In the genomic region with DNA sequence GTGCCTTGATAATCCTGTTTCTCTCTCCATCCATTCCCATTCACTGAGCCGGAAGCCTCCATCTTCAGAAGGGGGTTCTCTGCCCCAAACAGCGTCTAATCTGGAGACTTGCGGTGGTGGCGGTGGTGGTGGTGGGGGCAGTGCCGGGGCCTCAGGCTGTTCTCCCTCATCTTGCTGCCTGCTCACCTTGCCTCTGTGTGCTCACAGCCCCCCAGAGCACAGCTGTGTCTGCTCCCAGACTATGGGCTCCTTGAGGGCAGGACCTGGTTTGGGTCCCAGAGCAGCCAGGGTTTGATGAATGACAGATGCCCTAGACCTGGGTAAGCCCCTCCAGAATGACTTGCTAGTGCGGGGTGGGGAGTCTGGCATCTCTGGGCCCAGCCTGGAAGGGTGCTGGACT, we compare ENCODE assay signal across 8 cellular contexts.
DNase-seq lines count a peak whose midpoint lies in the region; ATAC-seq and TF ChIP-seq lines count a peak whose summit lies in the region.
"Had no signal": no experiment of that assay in that cellular context is flagged by ENCODE, and none has a peak within 500 bp of the region (broad histone marks: within the 10 kb centered on the region; RNA-seq: fewer than 3 reads in every experiment).

No MANE protein-coding gene starts in this region.

- no peak overlapping the region; the same call in 1 of the 2 replicates for H3K9ac ChIP-seq in OCI-LY1 (ENCODE audit: low read length)

- H3K36me3 Mint-ChIP-seq in dendritic cell treated with granulocyte-macrophage colony-stimulating factor and Interleukin-4, amounts not matched to agents 40 ng/mL and 50 ng/mL, for 4 days (ENCODE audit: low read depth): peaks cover 39% of the 10 kb centered on the region

- H3K9me2 ChIP-seq in DOHH2 (replicated peaks; ENCODE audit: control insufficient read depth, low read length) (no peaks in the 10 kb centered on the region), OCI-LY1 (ENCODE audit: low read depth, low read length) (no peaks in the 10 kb centered on the region)

- H3K27ac Mint-ChIP-seq in dendritic cell treated with granulocyte-macrophage colony-stimulating factor and Interleukin-4, amounts not matched to agents 40 ng/mL and 50 ng/mL, for 4 days: peak overlapping the region; percentile 92

- H3K36me3 ChIP-seq in DOHH2 (ENCODE audit: control insufficient read depth, low read length) (no peaks in the 10 kb centered on the region), OCI-LY1 (ENCODE audit: insufficient read depth, low read length) (no peaks in the 10 kb centered on the region)

- H3K4me3 ChIP-seq in DOHH2 (ENCODE audit: low read length) (peak overlapping the region; percentile 86), OCI-LY1 (ENCODE audit: low read depth, low read length, poor library complexity, severe bottlenecking) (peak overlapping the region; percentile 47), skin epidermis (peak overlapping the region in 3 of 7 experiments; percentile 23 to 42 (median 32))

- H3K4me2 ChIP-seq in DOHH2 (ENCODE audit: low read length) (peak overlapping the region; percentile 100), OCI-LY1 (ENCODE audit: low read length) (peak overlapping the region; percentile 57; the same call in 1 of the 2 replicates)

- no peaks in the 10 kb centered on the region for H3K27me3 ChIP-seq in DOHH2 (ENCODE audit: control insufficient read depth, low read length)
- H3K27me3 ChIP-seq in OCI-LY1 (ENCODE audit: insufficient read depth, low read length): no peaks in the 10 kb centered on the region; the same call in 1 of the 2 replicates

- DNase-seq in HEK293T (ENCODE audit: extremely low spot score): no peak
- no peak for DNase-seq in ecto neural progenitor cell (ENCODE audit: low spot score)
- DNase-seq: NCI-H748 treated with DMSO at 0.1 percent for 48 hours had no signal

- H3F3A ChIP-seq in DOHH2 (ENCODE audit: control insufficient read depth, insufficient read depth) (no peaks in the 10 kb centered on the region), OCI-LY1 (ENCODE audit: insufficient read depth, low read length) (no peaks in the 10 kb centered on the region)

- CTCF ChIA-PET in HEK293T (lab: Yijun Ruan, JAX): interaction anchor here (1.0 to 1.1 kb wide), 2 partner anchors 20 to 549 kb away, joined by 3 read pairs; no protein-coding TSS in a partner anchor

- POLR2A ChIA-PET in HEK293T (lab: Yijun Ruan, JAX): no interaction called here

- peaks cover 100% of the 10 kb centered on the region for H3K4me1 Mint-ChIP-seq in dendritic cell treated with granulocyte-macrophage colony-stimulating factor and Interleukin-4, amounts not matched to agents 40 ng/mL and 50 ng/mL, for 4 days (ENCODE audit: low read depth)

- ATAC-seq in HG02852 (IDR thresholded peaks at IDR 0.05; ENCODE audit: unreplicated experiment): no peak

- H2AFZ ChIP-seq in OCI-LY1 (ENCODE audit: low read length): no peak overlapping the region

- H3K4me1 ChIP-seq in DOHH2 (ENCODE audit: control insufficient read depth, low read length): peaks cover 23% of the 10 kb centered on the region
- H3K4me1 ChIP-seq in OCI-LY1 (ENCODE audit: insufficient read depth, low read length, severe bottlenecking): peaks cover 19% of the 10 kb centered on the region

- no peaks in the 10 kb centered on the region for H3K9me3 ChIP-seq in DOHH2 (ENCODE audit: control insufficient read depth, insufficient read depth, low read length)
- H3K9me3 ChIP-seq in OCI-LY1 (ENCODE audit: low read length): no peaks in the 10 kb centered on the region

- intact Hi-C loops in dendritic cell treated with granulocyte-macrophage colony-stimulating factor and Interleukin-4, amounts not matched to agents 40 ng/mL and 50 ng/mL, for 4 days (cut with micrococcal nuclease): no loop called here

- no peaks in the 10 kb centered on the region for H3K9me3 Mint-ChIP-seq in dendritic cell treated with granulocyte-macrophage colony-stimulating factor and Interleukin-4, amounts not matched to agents 40 ng/mL and 50 ng/mL, for 4 days

- H3K27me3 Mint-ChIP-seq in dendritic cell treated with granulocyte-macrophage colony-stimulating factor and Interleukin-4, amounts not matched to agents 40 ng/mL and 50 ng/mL, for 4 days: no peaks in the 10 kb centered on the region

- H3K27ac ChIP-seq in DOHH2 (ENCODE audit: low read depth, low read length) (0 out of 2 replicates have a peak overlapping the region, but pooled peaks have one; percentile 38), OCI-LY1 (ENCODE audit: low read depth, low read length, poor library complexity, severe bottlenecking) (no peak overlapping the region), skin epidermis (peak overlapping the region in 19 of 21 experiments; percentile 7 to 96 (median 82))

- H4K20me1 ChIP-seq in DOHH2 (ENCODE audit: control insufficient read depth, insufficient read depth, low read depth, low read length): no peaks in the 10 kb centered on the region
- no peaks in the 10 kb centered on the region for H4K20me1 ChIP-seq in OCI-LY1 (ENCODE audit: insufficient read depth, low read length)

- TF ChIP-seq CTCF in DOHH2 (IDR thresholded peaks at IDR 0.05; ENCODE audit: low read depth, low read length, poor library complexity, severe bottlenecking) (no peak), OCI-LY1 (IDR thresholded peaks at IDR 0.05; ENCODE audit: low read length) (no peak)

- H3K79me2 ChIP-seq in DOHH2 (ENCODE audit: control insufficient read depth, low read length): peaks cover 6% of the 10 kb centered on the region
- H3K79me2 ChIP-seq in OCI-LY1 (ENCODE audit: insufficient read depth, low read length): no peaks in the 10 kb centered on the region

- H3K4me3 Mint-ChIP-seq in dendritic cell treated with granulocyte-macrophage colony-stimulating factor and Interleukin-4, amounts not matched to agents 40 ng/mL and 50 ng/mL, for 4 days: peak overlapping the region; percentile 11

TF ChIP-seq in HEK293T, 16 proteins besides CTCF, POLR2A, EP300 and RAD21:
- TF ChIP-seq BHLHE40 (IDR thresholded peaks at IDR 0.05; ENCODE audit: borderline replicate concordance) (no peak), FOXA1 (IDR thresholded peaks at IDR 0.05) (no peak), ELF4 (IDR thresholded peaks at IDR 0.05) (no peak), L3MBTL2 (conservative IDR thresholded peaks at IDR 0.05) (no peak), FOXM1 (IDR thresholded peaks at IDR 0.05; ENCODE audit: borderline replicate concordance) (no peak), SP1 (IDR thresholded peaks at IDR 0.05) (no peak), ARNT (IDR thresholded peaks at IDR 0.05) (no peak), LEF1 (IDR thresholded peaks at IDR 0.05; ENCODE audit: borderline replicate concordance) (no peak), FOXK2 (IDR thresholded peaks at IDR 0.05) (no peak), SUZ12 (IDR thresholded peaks at IDR 0.05) (no peak), CTBP1 (IDR thresholded peaks at IDR 0.05; ENCODE audit: borderline replicate concordance) (no peak), TARDBP (IDR thresholded peaks at IDR 0.05) (no peak)
TF ChIP-seq in HEK293T: peak in this region for 0.
